12 cellular contexts compared by ENCODE assay signal in the genomic region with DNA sequence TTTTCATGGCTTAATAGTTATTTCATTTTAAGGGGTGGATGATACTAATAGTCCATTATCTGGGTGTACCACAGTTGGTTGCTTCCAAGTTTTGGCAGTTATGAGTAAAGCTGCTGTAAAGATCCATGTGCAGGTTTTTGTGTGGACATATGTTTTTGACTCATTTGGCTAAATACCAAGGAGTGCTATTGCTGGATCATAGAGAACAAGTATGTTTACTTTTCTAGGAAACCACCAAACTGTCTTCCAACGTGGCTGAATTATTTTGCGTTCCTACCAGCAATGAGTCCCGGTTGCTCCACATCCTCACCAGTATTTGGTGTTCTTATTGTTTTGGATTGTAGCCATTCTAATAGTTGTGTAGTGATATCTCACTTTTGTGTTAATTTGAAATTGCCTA.
DNase-seq lines count a peak whose midpoint lies in the region; ATAC-seq and TF ChIP-seq lines count a peak whose summit lies in the region.
"Had no signal": no experiment of that assay in that cellular context is flagged by ENCODE, and none has a peak within 500 bp of the region (broad histone marks: within the 10 kb centered on the region; RNA-seq: fewer than 3 reads in every experiment).

No MANE protein-coding gene starts in this region.

- H3K36me3 ChIP-seq in Caco-2 (ENCODE audit: control insufficient read depth, insufficient read depth, low read length), result no peaks in the 10 kb centered on the region
- no peaks in the 10 kb centered on the region for H3K36me3 ChIP-seq in mesenchymal stem cell (ENCODE audit: control insufficient read depth in 1 of 2, insufficient read depth in 2 of 2, low read depth in 1 of 2, low read length in 2 of 2)
- H3K36me3 ChIP-seq: esophagus squamous epithelium had no signal

- H3K9me3 Mint-ChIP-seq in Caco-2 (ENCODE audit: unreplicated experiment), result peaks cover 5% of the 10 kb centered on the region
- peaks cover 3 to 6% of the 10 kb centered on the region in 2 donors for H3K9me3 Mint-ChIP-seq in stimulated activated naive B cell treated with anti-CD40 and anti-IgM and Interleukin-4, amounts not matched to agents 10 μg/mL and 1 μg/mL and 100 μg/mL, for 72 hours

- no TSS peak for BruUV-seq in Caco-2 (replicated peaks; lab: Mats Ljungman, UMichigan)

- H3K27me3 ChIP-seq in Caco-2 (replicated peaks; ENCODE audit: control insufficient read depth, insufficient read depth, low read length), result no peaks in the 10 kb centered on the region
- H3K27me3 ChIP-seq in mesenchymal stem cell (ENCODE audit: control insufficient read depth in 1 of 2, insufficient read depth in 1 of 2, low read length in 2 of 2), result no peaks in the 10 kb centered on the region
- H3K27me3 ChIP-seq: BLaER1 treated with 17β-estradiol and CSF1 and Interleukin-3, amounts not matched to agents 10 nM and 100 nM; esophagus squamous epithelium had no signal

- intact Hi-C loops in Caco-2 (cut with micrococcal nuclease; ENCODE audit: unreplicated experiment), result no loop called here

- no peak overlapping the region for H2BK5ac ChIP-seq in mesenchymal stem cell (ENCODE audit: low read depth, low read length, poor library complexity, severe bottlenecking)

- H3K9ac ChIP-seq in mesenchymal stem cell (ENCODE audit: low read length), result no peak overlapping the region
- H3K9ac ChIP-seq: BLaER1 treated with 17β-estradiol and CSF1 and Interleukin-3, amounts not matched to agents 10 nM and 100 nM had no signal

- H3K4ac ChIP-seq in mesenchymal stem cell (ENCODE audit: low read depth in 1 of 2, low read length in 2 of 2), result no peak overlapping the region

- H3K79me1 ChIP-seq in mesenchymal stem cell (replicated peaks; ENCODE audit: low read length, poor library complexity, severe bottlenecking), result peaks cover 29% of the 10 kb centered on the region

- no peak overlapping the region for H2AK5ac ChIP-seq in mesenchymal stem cell (ENCODE audit: low read length, severe bottlenecking)

- H3K27ac ChIP-seq in cingulate gyrus (ENCODE audit: low read depth, low read length) (peak overlapping the region; percentile 99), mesenchymal stem cell (ENCODE audit: low read length, poor library complexity, severe bottlenecking) (no peak overlapping the region)
- H3K27ac ChIP-seq: BLaER1 treated with 17β-estradiol and CSF1 and Interleukin-3, amounts not matched to agents 10 nM and 100 nM; esophagus squamous epithelium had no signal

- H3K4me3 ChIP-seq in Caco-2 (ENCODE audit: low read depth, low read length) (no peak overlapping the region), mesenchymal stem cell (ENCODE audit: insufficient read depth in 1 of 2, low read depth in 1 of 2, low read length in 2 of 2) (no peak overlapping the region)
- H3K4me3 ChIP-seq: BLaER1 treated with 17β-estradiol and CSF1 and Interleukin-3, amounts not matched to agents 10 nM and 100 nM; esophagus squamous epithelium had no signal

- H3K23ac ChIP-seq in mesenchymal stem cell (ENCODE audit: low read length in 2 of 2), result no peak overlapping the region

- H3K9me3 ChIP-seq in Caco-2 (peaks cover 5% of the 10 kb centered on the region), mesenchymal stem cell (ENCODE audit: control insufficient read depth, low read length) (peaks cover under 1% of the 10 kb centered on the region)
- H3K9me3 ChIP-seq: esophagus squamous epithelium had no signal

- no peak for TF ChIP-seq CTCF in Caco-2 (IDR thresholded peaks at IDR 0.05; ENCODE audit: insufficient read depth in 1 of 2, low read depth in 1 of 2, low read length in 1 of 2, severe bottlenecking in 1 of 2, unreplicated experiment in 1 of 2)

- POLR2A ChIA-PET in Caco-2 (lab: Charles Lee), result no interaction called here

- no peak overlapping the region for H2BK120ac ChIP-seq in mesenchymal stem cell (ENCODE audit: low read depth, low read length)

- no peak overlapping the region for H2AFZ ChIP-seq in mesenchymal stem cell (ENCODE audit: low read depth, low read length)

- H3K18ac ChIP-seq in mesenchymal stem cell (ENCODE audit: low read depth in 1 of 2, low read length in 2 of 2), result no peak overlapping the region

- DNase-seq in Caco-2 (no peak), NCI-H1694 treated with DMSO at 0.1 percent for 48 hours (lab: John Stamatoyannopoulos, UW) (peak; percentile 65), mesenchymal stem cell (peak; percentile 88), anterior cingulate cortex (lab: John Stamatoyannopoulos, UW) (no peak)
- no peak for DNase-seq in stimulated activated naive B cell treated with anti-CD40 and anti-IgM and Interleukin-4, amounts not matched to agents 10 μg/mL and 1 μg/mL and 100 μg/mL, for 72 hours
- DNase-seq in activated CD8-positive, alpha-beta memory T cell treated with anti-CD3 and anti-CD28 coated beads, Interleukin-2, amount 50 U/mL, for 4 hours, result no peak
- DNase-seq: esophagus squamous epithelium; stimulated activated naive CD4-positive, alpha-beta T cell; T-helper 1 cell had no signal

- peak overlapping the region; percentile 56 for H3K27ac Mint-ChIP-seq in Caco-2 (ENCODE audit: unreplicated experiment)
- H3K27ac Mint-ChIP-seq in stimulated activated naive B cell treated with anti-CD40 and anti-IgM and Interleukin-4, amounts not matched to agents 10 μg/mL and 1 μg/mL and 100 μg/mL, for 72 hours, result no peak overlapping the region

- WGBS in mesenchymal stem cell, result 10% methylated on average over 2 of the region's 3 CpGs

- no peak overlapping the region for H4K91ac ChIP-seq in mesenchymal stem cell (ENCODE audit: low read length)

- H3K36me3 Mint-ChIP-seq in Caco-2 (ENCODE audit: insufficient read depth, unreplicated experiment), result peaks cover 7% of the 10 kb centered on the region
- peaks cover 2 to 5% of the 10 kb centered on the region in 2 donors for H3K36me3 Mint-ChIP-seq in stimulated activated naive B cell treated with anti-CD40 and anti-IgM and Interleukin-4, amounts not matched to agents 10 μg/mL and 1 μg/mL and 100 μg/mL, for 72 hours

- no peak for ATAC-seq in GM21529 (IDR thresholded peaks at IDR 0.05; ENCODE audit: unreplicated experiment)
- no peak for ATAC-seq in stimulated activated naive B cell treated with anti-CD40 and anti-IgM and Interleukin-4, amounts not matched to agents 10 μg/mL and 1 μg/mL and 100 μg/mL, for 72 hours (replicated peaks)

- no peak overlapping the region for H3K4me2 ChIP-seq in mesenchymal stem cell (ENCODE audit: low read length, poor library complexity, severe bottlenecking)
- H3K4me2 ChIP-seq: BLaER1 treated with 17β-estradiol and CSF1 and Interleukin-3, amounts not matched to agents 10 nM and 100 nM had no signal

- no peak overlapping the region for H4K8ac ChIP-seq in mesenchymal stem cell (ENCODE audit: low read length)

- H3K14ac ChIP-seq in mesenchymal stem cell (ENCODE audit: low read length in 2 of 2), result no peak overlapping the region

- H2BK15ac ChIP-seq in mesenchymal stem cell (ENCODE audit: low read depth, poor library complexity, severe bottlenecking), result no peak overlapping the region

- H2BK12ac ChIP-seq in mesenchymal stem cell (ENCODE audit: low read length in 2 of 2), result no peak overlapping the region

- H3K4me3 Mint-ChIP-seq in Caco-2 (ENCODE audit: unreplicated experiment), result no peak overlapping the region
- no peak overlapping the region for H3K4me3 Mint-ChIP-seq in stimulated activated naive B cell treated with anti-CD40 and anti-IgM and Interleukin-4, amounts not matched to agents 10 μg/mL and 1 μg/mL and 100 μg/mL, for 72 hours

- H3K4me1 ChIP-seq in Caco-2 (peaks cover 17% of the 10 kb centered on the region), mesenchymal stem cell (ENCODE audit: control insufficient read depth, insufficient read depth, low read depth, low read length) (peaks cover 15% of the 10 kb centered on the region)

- CTCF ChIA-PET in Caco-2 (lab: Charles Lee), result interaction anchor here (0.7 kb wide), 1 partner anchor 69 kb away, joined by 3 read pairs; no protein-coding TSS in a partner anchor

- no peaks in the 10 kb centered on the region for H3K27me3 Mint-ChIP-seq in Caco-2 (ENCODE audit: insufficient read depth, unreplicated experiment)
- H3K27me3 Mint-ChIP-seq in stimulated activated naive B cell treated with anti-CD40 and anti-IgM and Interleukin-4, amounts not matched to agents 10 μg/mL and 1 μg/mL and 100 μg/mL, for 72 hours, result no peaks in the 10 kb centered on the region

- peaks cover 13% of the 10 kb centered on the region for H3K4me1 Mint-ChIP-seq in Caco-2 (ENCODE audit: low read depth, unreplicated experiment)
- peaks cover 1 to 7% of the 10 kb centered on the region in 2 donors for H3K4me1 Mint-ChIP-seq in stimulated activated naive B cell treated with anti-CD40 and anti-IgM and Interleukin-4, amounts not matched to agents 10 μg/mL and 1 μg/mL and 100 μg/mL, for 72 hours

Comparison
In these comparisons a context has a peak if more than half of its experiments do, and no peak if none do; other contexts are left out.
1. DNase-seq: peak in NCI-H1694 treated with DMSO at 0.1 percent for 48 hours (single experiment) and mesenchymal stem cell (single experiment); none in Caco-2 (0 of 2), stimulated activated naive B cell treated with anti-CD40 and anti-IgM and Interleukin-4, amounts not matched to agents 10 μg/mL and 1 μg/mL and 100 μg/mL, for 72 hours (single experiment), activated CD8-positive, alpha-beta memory T cell treated with anti-CD3 and anti-CD28 coated beads, Interleukin-2, amount 50 U/mL, for 4 hours (single experiment) and anterior cingulate cortex (0 of 58).